ENCODE assay signal across 18 cellular contexts in the genomic region with DNA sequence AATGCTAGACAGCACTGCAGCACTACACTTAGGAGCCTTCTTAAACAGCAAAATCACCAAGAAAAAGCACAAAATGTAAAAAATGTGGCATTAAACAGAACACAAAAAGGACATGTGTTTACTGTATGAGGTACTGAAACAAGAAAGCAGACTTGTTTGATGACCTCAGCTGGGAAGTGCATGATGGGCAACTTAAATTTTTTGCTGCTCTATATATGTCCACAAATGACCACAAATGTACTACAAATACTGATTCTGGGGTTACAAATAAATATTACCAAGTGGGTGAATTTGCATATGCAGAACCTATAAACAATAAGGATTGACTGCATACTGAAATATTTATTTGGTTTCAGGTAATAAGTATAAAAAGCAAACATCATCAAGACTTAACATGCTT.
"Had no signal": no experiment of that assay in that cellular context is flagged by ENCODE, and none has a peak within 500 bp of the region (broad histone marks: within the 10 kb centered on the region; RNA-seq: fewer than 3 reads in every experiment).

No MANE protein-coding gene starts in this region.

- H3K27ac ChIP-seq: cardiac muscle cell, dorsolateral prefrontal cortex, left lung, right atrium auricular region, tibial nerve had no signal

- DNase-seq: activated CD4-positive, alpha-beta T cell treated with anti-CD3 and anti-CD28 coated beads for 36 hours; activated CD4-positive, alpha-beta T cell treated with anti-CD3 and anti-CD28 coated beads, Interleukin-2, amount 50 U/mL, for 48 hours; activated gamma-delta T cell treated with Interleukin-2 at 50 U/mL for 16 hours; activated T-cell treated with anti-CD3 and anti-CD28 coated beads for 4 hours; amniotic stem cell; dorsolateral prefrontal cortex; head of caudate nucleus; left lung; midbrain; nephron progenitor cell; nucleus accumbens; posterior cingulate gyrus; stimulated activated naive CD8-positive, alpha-beta T cell treated with anti-CD3 and anti-CD28 coated beads, Interleukin-15, Interleukin-2, amounts not matched to agents 100 U/mL and 50 U/mL, for 24 hours; substantia nigra had no signal

- ATAC-seq: activated CD4-positive, alpha-beta T cell treated with anti-CD3 and anti-CD28 coated beads for 36 hours; activated naive CD4-positive, alpha-beta T cell treated with anti-CD3 and anti-CD28 coated beads, Interleukin-2, amount 50 U/mL, for 72 hours; left lung; stimulated activated naive CD8-positive, alpha-beta T cell treated with anti-CD3 and anti-CD28 coated beads, Interleukin-15, Interleukin-2, amounts not matched to agents 100 U/mL and 50 U/mL, for 24 hours had no signal

- H3K4me3 ChIP-seq: cardiac muscle cell, dorsolateral prefrontal cortex, left lung, right atrium auricular region, tibial nerve had no signal

- H3K9me3 ChIP-seq: left lung, right atrium auricular region, tibial nerve had no signal

- H3K4me1 ChIP-seq: left lung, right atrium auricular region had no signal

- H3K27me3 ChIP-seq: cardiac muscle cell, dorsolateral prefrontal cortex, left lung, right atrium auricular region, tibial nerve had no signal

- H3K36me3 ChIP-seq: cardiac muscle cell, left lung, right atrium auricular region, tibial nerve had no signal
